ENCODE assay signal across 8 cellular contexts in genomic region chr19:57240311-57241090, GRCh38. TPM values are rescaled to one million over a fixed set of nuclear protein-coding genes. Genes with fewer than 3 reads are reported as not detected.
DNase-seq lines count a peak whose midpoint lies in the region; ATAC-seq and TF ChIP-seq lines count a peak whose summit lies in the region.

TSS of gene ZNF805 (plus strand) at chr19:57240632. CDS start at chr19:57240892, 260 bp downstream.

- peak within 1 kb of the TSS; percentile 39 for H2BK120ac ChIP-seq in IMR-90 (ENCODE audit: low read depth, low read length)

- no peaks in the 10 kb centered on the region for H3K27me3 ChIP-seq in IMR-90 (ENCODE audit: control insufficient read depth, insufficient read depth, low read length)

- peak within 1 kb of the TSS; percentile 96 for H2AK9ac ChIP-seq in IMR-90 (replicated peaks; ENCODE audit: low read depth, low read length, poor library complexity)

- H3K9me3 ChIP-seq in IMR-90 (ENCODE audit: control insufficient read depth, insufficient read depth, low read length) = no peaks in the 10 kb centered on the region
- no peaks in the 10 kb centered on the region for H3K9me3 ChIP-seq in OCI-LY7 (ENCODE audit: low read length)

- in situ Hi-C loops in IMR-90 (cut with MboI; ENCODE audit: low sequenced_read_pairs) = no loop called here

- H3K9me1 ChIP-seq in IMR-90 (ENCODE audit: insufficient read depth, low read length) = peaks cover 12% of the 10 kb centered on the region

- H4K20me1 ChIP-seq in IMR-90 (ENCODE audit: insufficient read depth, low read length) (peaks cover 6% of the 10 kb centered on the region; the same call in 1 of the 2 replicates), OCI-LY7 (ENCODE audit: insufficient read depth, low read length) (peaks cover 4% of the 10 kb centered on the region; the same call in 1 of the 2 replicates)

- peak; percentile 10; the same call in 1 of the 2 replicates for TF ChIP-seq RAD21 in IMR-90 (IDR thresholded peaks at IDR 0.05; ENCODE audit: low read length)

- H3K79me2 ChIP-seq in OCI-LY7 (ENCODE audit: insufficient read depth, low read depth, low read length) = peaks cover 20% of the 10 kb centered on the region

- peak within 1 kb of the TSS; percentile 95 for H3K4me3 ChIP-seq in IMR-90 (ENCODE audit: insufficient read depth, low read depth, low read length)
- peak within 1 kb of the TSS; percentile 89 for H3K4me3 ChIP-seq in OCI-LY7 (ENCODE audit: low read depth, low read length, poor library complexity, severe bottlenecking)
- H3K4me3 ChIP-seq in epithelial cell of esophagus (ENCODE audit: low read length) = peak within 1 kb of the TSS; percentile 85

- ATAC-seq in GM21528 (IDR thresholded peaks at IDR 0.05; ENCODE audit: low FRiP score, unreplicated experiment) = peak; percentile 90
- peak; percentile 99 for ATAC-seq in IMR-90 (ENCODE audit: low read depth)

- TF ChIP-seq CTCF in IMR-90 (conservative IDR thresholded peaks at IDR 0.05; ENCODE audit: low read depth, low read length) (no peak), OCI-LY7 (conservative IDR thresholded peaks at IDR 0.05; ENCODE audit: low read length) (no peak), epithelial cell of esophagus (IDR thresholded peaks at IDR 0.05; ENCODE audit: insufficient read depth, low read depth, low read length, missing control alignments) (no peak)

- H3K79me1 ChIP-seq in IMR-90 (ENCODE audit: low read depth in 1 of 2, low read length in 2 of 2) = peaks cover 19 to 44% of the 10 kb centered on the region in 2 experiments

- 0% methylated on average over 13 of the region's 61 CpGs; no CpG with 5 or more reads in 1 of the 2 experiments for WGBS in IMR-90 (ENCODE audit: extremely low coverage in 2 of 2, insufficient read length in 1 of 2), 2 experiments

- peak within 1 kb of the TSS; percentile 98 for H4K8ac ChIP-seq in IMR-90 (ENCODE audit: low read depth in 2 of 2, low read length in 2 of 2)

- H3K9me2 ChIP-seq in OCI-LY7 (ENCODE audit: insufficient read depth, low read length) = no peaks in the 10 kb centered on the region

- H2AFZ ChIP-seq in IMR-90 (replicated peaks; ENCODE audit: low read length, poor library complexity) (peak within 1 kb of the TSS; percentile 100), OCI-LY7 (ENCODE audit: low read length) (peak within 1 kb of the TSS; percentile 94)

- peak within 1 kb of the TSS; percentile 89 for H3K4ac ChIP-seq in IMR-90 (ENCODE audit: low read depth, low read length)

- H3K36me3 ChIP-seq in IMR-90 (ENCODE audit: control insufficient read depth, insufficient read depth, low read length) (peaks cover 12% of the 10 kb centered on the region), OCI-LY7 (ENCODE audit: insufficient read depth, low read length) (peaks cover 10% of the 10 kb centered on the region)

- H4K91ac ChIP-seq in IMR-90 (ENCODE audit: insufficient read depth, low read depth, low read length) = peak within 1 kb of the TSS; percentile 91

- DNase-seq in DMS114 treated with DMSO at 0.1 percent for 48 hours (lab: John Stamatoyannopoulos, UW; ENCODE audit: unreplicated experiment) (peak; percentile 87), IMR-90 (peak; percentile 89), OCI-LY7 (ENCODE audit: low spot score) (peak; percentile 95), activated T-cell treated with anti-CD3 and anti-CD28 coated beads for 4 hours (peak; percentile 93), epithelial cell of esophagus (ENCODE audit: low read depth) (peak; percentile 97), middle frontal gyrus (ENCODE audit: extremely low spot score, low spot score) (peak; percentile 87)
- peak; percentile 92 to 93 for DNase-seq in stimulated activated CD8-positive, alpha-beta memory T cell treated with anti-CD3 and anti-CD28 coated beads, Interleukin-2, amount 100 ng/mL, for 1 hour (ENCODE audit: low read depth in 2 of 2)

- peak within 1 kb of the TSS; percentile 88 for H2BK5ac ChIP-seq in IMR-90 (ENCODE audit: low read depth, low read length, poor library complexity, severe bottlenecking)

- H3K4me1 ChIP-seq in IMR-90 (ENCODE audit: control insufficient read depth, insufficient read depth, low read length) (peaks cover 7% of the 10 kb centered on the region), OCI-LY7 (ENCODE audit: insufficient read depth, low read length, poor library complexity, severe bottlenecking) (peaks cover 20% of the 10 kb centered on the region)

- H3K18ac ChIP-seq in IMR-90 (ENCODE audit: low read depth, low read length) = peak within 1 kb of the TSS; percentile 58

- peak within 1 kb of the TSS; percentile 91 for H3K27ac ChIP-seq in IMR-90 (ENCODE audit: insufficient read depth, low read length)
- H3K27ac ChIP-seq in OCI-LY7 (ENCODE audit: low read depth, low read length, poor library complexity, severe bottlenecking) = peak within 1 kb of the TSS; percentile 58

- H3K4me2 ChIP-seq in IMR-90 (ENCODE audit: low read depth, low read length) = peak within 1 kb of the TSS; percentile 98
- H3K4me2 ChIP-seq in OCI-LY7 (ENCODE audit: low read length) = peak within 1 kb of the TSS; percentile 75

- CTCF ChIA-PET in IMR-90 (lab: Yijun Ruan, JAX) (no interaction called here), OCI-LY7 (lab: Charles Lee; ENCODE audit: unreplicated experiment) (no interaction called here)

- H3K9ac ChIP-seq in IMR-90 (ENCODE audit: low read depth, low read length) = peak within 1 kb of the TSS; percentile 93

- H3K23ac ChIP-seq in IMR-90 (ENCODE audit: low read depth, low read length) = peak within 1 kb of the TSS; percentile 74

- BruUV-seq in IMR-90 (replicated peaks; lab: Mats Ljungman, UMichigan) (no TSS peak), OCI-LY7 (replicated peaks; lab: Mats Ljungman, UMichigan) (TSS peak; percentile 76)

- H2BK20ac ChIP-seq in IMR-90 (ENCODE audit: low read depth, low read length) = no peak within 1 kb of the TSS

- peak within 1 kb of the TSS; percentile 81 for H3K56ac ChIP-seq in IMR-90 (ENCODE audit: extremely low read depth, insufficient read depth, low read length)

- intact Hi-C loops in IMR-90 (cut with micrococcal nuclease) = loop anchor here (1.0 to 2.0 kb wide), 2 partner anchors 40 to 50 kb away; partner anchors contain the start of genes ZNF264 and ZNF460
- intact Hi-C loops in OCI-LY7 (cut with micrococcal nuclease; ENCODE audit: unreplicated experiment) = loop anchor here (1.0 kb wide), 1 partner anchor 40 kb away; the partner anchor contains the start of gene ZNF460

- H3K14ac ChIP-seq in IMR-90 (replicated peaks; ENCODE audit: low read depth, low read length) = peak within 1 kb of the TSS; percentile 88

- peak within 1 kb of the TSS; percentile 70 for H2AK5ac ChIP-seq in IMR-90 (ENCODE audit: low read depth, low read length)

- POLR2A ChIA-PET in IMR-90 (lab: Charles Lee; ENCODE audit: unreplicated experiment) = interaction anchor here (0.6 kb wide), 1 partner anchor 62 kb away, joined by 3 read pairs; no protein-coding TSS in a partner anchor
- POLR2A ChIA-PET in OCI-LY7 (lab: Charles Lee) = interaction anchor here (0.6 kb wide), 2 partner anchors 839 to 925 kb away, joined by 3 to 4 read pairs; no protein-coding TSS in a partner anchor

- no peak within 1 kb of the TSS for H2BK15ac ChIP-seq in IMR-90 (ENCODE audit: low read depth, low read length)

- dilution Hi-C loops in IMR-90 (cut with HindIII; ENCODE audit: low sequenced_read_pairs, unreplicated experiment) = no loop called here

- TF ChIP-seq POLR2A in IMR-90 (IDR thresholded peaks at IDR 0.05; ENCODE audit: low read depth, low read length) = peak; percentile 82

- peak within 1 kb of the TSS; percentile 98 for H4K5ac ChIP-seq in IMR-90 (ENCODE audit: low read depth, low read length)

TF ChIP-seq in IMR-90, 13 proteins besides CTCF, POLR2A, EP300 and RAD21:
- TF ChIP-seq RFX5 (IDR thresholded peaks at IDR 0.05; ENCODE audit: low read depth, low read length) = no peak
- peak; percentile 72 for TF ChIP-seq CEBPB (IDR thresholded peaks at IDR 0.05; ENCODE audit: low read depth, low read length)
- no peak for TF ChIP-seq CHD1 (IDR thresholded peaks at IDR 0.05; ENCODE audit: low read depth, low read length)
- peak; percentile 98 for TF ChIP-seq MAZ (IDR thresholded peaks at IDR 0.05; ENCODE audit: borderline replicate concordance, low read depth, low read length)
- TF ChIP-seq BHLHE40 (IDR thresholded peaks at IDR 0.05; ENCODE audit: low read depth, low read length) = no peak
- TF ChIP-seq FOS (IDR thresholded peaks at IDR 0.05; ENCODE audit: low read depth, low read length) = no peak
- TF ChIP-seq MAFK (IDR thresholded peaks at IDR 0.05; ENCODE audit: low read depth, low read length) = no peak
- TF ChIP-seq NFE2L2 (IDR thresholded peaks at IDR 0.05; ENCODE audit: low read depth, low read length) = no peak
- no peak for TF ChIP-seq SMC3 (IDR thresholded peaks at IDR 0.05; ENCODE audit: low read depth, low read length)
- no peak for TF ChIP-seq USF2 (IDR thresholded peaks at IDR 0.05; ENCODE audit: low read depth, low read length)
- peak; percentile 94 for TF ChIP-seq MXI1 (IDR thresholded peaks at IDR 0.05; ENCODE audit: borderline replicate concordance, low read depth, low read length)
- TF ChIP-seq ELK1 (IDR thresholded peaks at IDR 0.05; ENCODE audit: borderline replicate concordance, low read depth, low read length) = no peak
- TF ChIP-seq RCOR1 (IDR thresholded peaks at IDR 0.05; ENCODE audit: insufficient replicate concordance, low read length) = peak; percentile 36
TF ChIP-seq in IMR-90: peak in this region for 4.

RNA-seq across cellular contexts. Expression of gene ZNF805, which starts in this region (rescaled TPM):
- total RNA-seq in IMR-90 (2012; rRNA removed) = 26.1 and 32.3 TPM in 2 replicates
- polyA plus RNA-seq in IMR-90 (2012; rRNA removed) = 2.4 and 3.0 TPM in 2 replicates
- 0.84 and 1.3 TPM in 2 replicates for polyA plus RNA-seq in IMR-90 (2012; cell fraction: cytosol; rRNA removed)
- 1.1 and 2.3 TPM in 2 replicates for polyA plus RNA-seq in IMR-90 (2012; cell fraction: nucleus; rRNA removed; ENCODE audit: low replicate concordance)
- total RNA-seq in OCI-LY7 (2014; rRNA removed; shearing (Covaris generic)) = 12.2 and 14.9 TPM in 2 replicates
- total RNA-seq in OCI-LY7 (2022) = 8.1 and 10.9 TPM in 2 replicates

Comparison
In these comparisons a context has a peak if more than half of its experiments do, and no peak if none do; other contexts are left out.
1. Peak in every context shown above with its lines: DNase-seq, ATAC-seq, H3K4me3 ChIP-seq and H3K27ac ChIP-seq.